In the genomic region with DNA sequence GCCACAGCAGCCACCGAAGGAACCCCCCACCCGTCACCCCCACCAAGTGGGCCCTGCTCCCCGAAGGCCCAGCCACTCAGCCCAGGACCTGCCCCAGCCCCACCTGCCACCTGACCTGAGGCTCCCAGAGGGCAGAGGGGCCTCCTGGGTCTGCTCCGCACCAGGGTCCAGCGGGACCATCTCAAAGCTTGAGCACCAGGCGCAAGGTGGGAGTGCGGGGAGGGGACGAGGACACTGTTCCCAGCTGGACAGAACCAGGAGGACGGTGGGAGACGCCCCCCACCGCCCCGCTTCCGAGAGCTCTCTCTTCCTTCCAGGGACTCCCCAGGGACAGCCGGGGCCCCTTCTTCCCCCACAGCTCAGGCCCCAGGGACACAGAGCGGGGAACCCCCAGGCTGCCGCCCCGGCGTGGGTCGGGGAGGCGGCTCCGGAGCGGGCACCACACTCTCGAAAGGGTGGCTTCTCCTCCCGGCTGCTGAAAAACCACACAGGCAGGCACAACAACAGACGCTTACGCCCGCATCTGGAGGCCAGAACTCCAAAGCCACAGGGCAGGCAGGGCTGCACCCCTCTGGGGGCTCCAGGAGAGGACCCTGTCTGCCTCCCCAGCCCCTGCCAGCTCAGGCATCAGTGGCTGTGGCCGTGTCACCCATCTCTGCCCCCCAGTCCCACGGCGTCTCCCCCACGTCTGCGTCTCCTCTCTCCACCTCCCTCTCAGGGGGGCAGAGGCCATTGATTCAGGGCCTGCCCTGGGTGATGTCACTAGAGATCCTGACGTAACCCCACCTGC, we compare ENCODE assay signal across 11 cellular contexts. TPM values are rescaled to one million over a fixed set of nuclear protein-coding genes. Genes with fewer than 3 reads are reported as not detected.
A peak's percentile ranks its signal among the peaks of the same experiment; 100 is the strongest.
DNase-seq lines count a peak whose midpoint lies in the region; ATAC-seq, FAIRE-seq and TF ChIP-seq lines count a peak whose summit lies in the region.
"Had no signal": no experiment of that assay in that cellular context is flagged by ENCODE, and none has a peak within 500 bp of the region (broad histone marks: within the 10 kb centered on the region; RNA-seq: fewer than 3 reads in every experiment).

No MANE protein-coding gene starts in this region.

- TF ChIP-seq CTCF in GM06990 (IDR thresholded peaks at IDR 0.05; ENCODE audit: insufficient read depth, low read length, poor library complexity, severe bottlenecking) (no peak), astrocyte (IDR thresholded peaks at IDR 0.05; ENCODE audit: insufficient read depth, low read depth, low read length) (no peak), esophagus muscularis mucosa (IDR thresholded peaks at IDR 0.05) (no peak)

- H3K36me3 ChIP-seq in GM06990 (ENCODE audit: control insufficient read depth, insufficient read depth, low read length), result no peaks in the 10 kb centered on the region
- no peaks in the 10 kb centered on the region for H3K36me3 ChIP-seq in Karpas-422 (ENCODE audit: insufficient read depth, low read length)
- no peaks in the 10 kb centered on the region for H3K36me3 ChIP-seq in astrocyte (ENCODE audit: insufficient read depth, low read length)
- H3K36me3 ChIP-seq in esophagus muscularis mucosa, result no peaks in the 10 kb centered on the region

- H3K4me2 ChIP-seq in Karpas-422 (ENCODE audit: low read depth, low read length, poor library complexity, severe bottlenecking) (peak overlapping the region; percentile 19), astrocyte (ENCODE audit: low read length) (no peak overlapping the region)

- H4K20me1 ChIP-seq in Karpas-422 (ENCODE audit: insufficient read depth, low read depth, low read length), result no peaks in the 10 kb centered on the region
- H4K20me1 ChIP-seq in astrocyte (ENCODE audit: insufficient read depth, low read length), result no peaks in the 10 kb centered on the region

- H3K27ac ChIP-seq in Karpas-422 (ENCODE audit: low read length) (no peak overlapping the region), astrocyte (ENCODE audit: low read depth, low read length) (no peak overlapping the region), esophagus muscularis mucosa (replicated peaks in 1 of 4) (no peak overlapping the region)

- H3K27me3 Mint-ChIP-seq in astrocyte (ENCODE audit: low read depth, unreplicated experiment), result peaks cover 29% of the 10 kb centered on the region
- H3K27me3 Mint-ChIP-seq in naive thymus-derived CD8-positive, alpha-beta T cell, result peaks cover 0 to 6% (median under 1%) of the 10 kb centered on the region in 5 donors

- peaks cover 14% of the 10 kb centered on the region for H3K4me1 ChIP-seq in Karpas-422 (ENCODE audit: low read length)
- no peaks in the 10 kb centered on the region for H3K4me1 ChIP-seq in astrocyte (ENCODE audit: insufficient read depth, low read length)
- H3K4me1 ChIP-seq in esophagus muscularis mucosa, result peaks cover 0 to 11% (median 10%) of the 10 kb centered on the region in 4 donors

- H3K4me3 ChIP-seq in GM06990 (replicated peaks; ENCODE audit: low read depth, low read length) (peak overlapping the region; percentile 22), Karpas-422 (ENCODE audit: low read length) (no peak overlapping the region), astrocyte (ENCODE audit: insufficient read depth, low read depth, low read length) (no peak overlapping the region), esophagus muscularis mucosa (no peak overlapping the region)

- no peaks in the 10 kb centered on the region; the same call in 1 of the 2 replicates for H3K27me3 ChIP-seq in GM06990 (replicated peaks; ENCODE audit: control insufficient read depth, insufficient read depth, low read length)
- H3K27me3 ChIP-seq in Karpas-422 (ENCODE audit: low read length), result no peaks in the 10 kb centered on the region
- H3K27me3 ChIP-seq in astrocyte (ENCODE audit: insufficient read depth, low read length), result peaks cover 29% of the 10 kb centered on the region
- peaks cover 0 to 98% (median 41%) of the 10 kb centered on the region in 4 donors for H3K27me3 ChIP-seq in esophagus muscularis mucosa

- DNase-seq in GM06990 (ENCODE audit: extremely low read depth, insufficient read length) (peak; percentile 63), Karpas-422 (no peak), astrocyte (ENCODE audit: low read depth) (no peak), esophagus muscularis mucosa (ENCODE audit: extremely low spot score) (no peak), AG20443 (ENCODE audit: low spot score) (no peak), NCI-H2107 (lab: John Stamatoyannopoulos, UW) (no peak)
- peak; percentile 5 to 75 (median 52) for DNase-seq in naive thymus-derived CD8-positive, alpha-beta T cell
- DNase-seq: NCI-H2171 treated with DMSO at 0.1 percent for 48 hours had no signal

- no peaks in the 10 kb centered on the region for H3K9me2 ChIP-seq in Karpas-422 (replicated peaks; ENCODE audit: insufficient read depth, low read length)

- peak overlapping the region; percentile 62 for H3K27ac Mint-ChIP-seq in astrocyte (ENCODE audit: unreplicated experiment)
- H3K27ac Mint-ChIP-seq in naive thymus-derived CD8-positive, alpha-beta T cell, result peak overlapping the region in 8 of 10 donors; percentile 56 to 97 (median 74)

- 87% methylated on average over 14 of the region's 33 CpGs for WGBS in esophagus muscularis mucosa

- TF ChIP-seq EP300 in esophagus muscularis mucosa (IDR thresholded peaks at IDR 0.05), result no peak

- peaks cover 4% of the 10 kb centered on the region for H3K4me1 Mint-ChIP-seq in astrocyte (ENCODE audit: low read depth, unreplicated experiment)
- peaks cover 7 to 33% (median 18%) of the 10 kb centered on the region in 4 donors for H3K4me1 Mint-ChIP-seq in naive thymus-derived CD8-positive, alpha-beta T cell

- POLR2A ChIA-PET in naive thymus-derived CD8-positive, alpha-beta T cell (lab: Charles Lee), result interaction anchor here (1.3 to 2.4 kb wide), 2 partner anchors 10 to 13 kb away, joined by 5 to 11 read pairs; no protein-coding TSS in a partner anchor

- no peaks in the 10 kb centered on the region for H3K36me3 Mint-ChIP-seq in astrocyte (ENCODE audit: low read depth, unreplicated experiment)
- H3K36me3 Mint-ChIP-seq in naive thymus-derived CD8-positive, alpha-beta T cell, result no peaks in the 10 kb centered on the region

- H3K79me2 ChIP-seq in Karpas-422 (ENCODE audit: low read length) (no peaks in the 10 kb centered on the region), astrocyte (ENCODE audit: insufficient read depth, low read length) (no peaks in the 10 kb centered on the region)

- no peak for TF ChIP-seq POLR2A in esophagus muscularis mucosa (IDR thresholded peaks at IDR 0.05; ENCODE audit: low read depth)

- ATAC-seq in naive thymus-derived CD8-positive, alpha-beta T cell, result peak; percentile 69 to 72
- no peak for ATAC-seq in GM18498 (IDR thresholded peaks at IDR 0.05; ENCODE audit: unreplicated experiment)

- H3K4me3 Mint-ChIP-seq in astrocyte (ENCODE audit: unreplicated experiment), result no peak overlapping the region
- H3K4me3 Mint-ChIP-seq in naive thymus-derived CD8-positive, alpha-beta T cell, result peak overlapping the region; percentile 12 to 81 (median 62)

- H2AFZ ChIP-seq in Karpas-422 (ENCODE audit: low read length) (no peak overlapping the region), astrocyte (ENCODE audit: low read depth, low read length) (no peak overlapping the region)

- H3K9me3 Mint-ChIP-seq in astrocyte (ENCODE audit: unreplicated experiment), result no peaks in the 10 kb centered on the region
- no peaks in the 10 kb centered on the region for H3K9me3 Mint-ChIP-seq in naive thymus-derived CD8-positive, alpha-beta T cell

- intact Hi-C loops in esophagus muscularis mucosa (cut with DNase I), result no loop called here

- H3K9ac ChIP-seq in Karpas-422 (ENCODE audit: low read length) (peak overlapping the region; percentile 24; the same call in 1 of the 2 replicates), astrocyte (ENCODE audit: low read length) (no peak overlapping the region)

- FAIRE-seq in astrocyte (lab: Jason Lieb, UNC), result no peak
- FAIRE-seq: bronchial epithelial cell had no signal

- H3K9me3 ChIP-seq in Karpas-422 (ENCODE audit: low read length) (no peaks in the 10 kb centered on the region), astrocyte (ENCODE audit: insufficient read depth, low read depth, low read length) (no peaks in the 10 kb centered on the region), esophagus muscularis mucosa (no peaks in the 10 kb centered on the region)

RNA-seq across cellular contexts. Expression of gene TTLL10, which starts 1.9 kb away (rescaled TPM):
- 0.18 TPM in 1 of 2 replicates, not detected in the other for total RNA-seq in Karpas-422 (2014; rRNA removed; shearing (Covaris generic); ENCODE audit: low replicate concordance)
- not detected in 2 replicates for total RNA-seq in astrocyte
- total RNA-seq in naive thymus-derived CD8-positive, alpha-beta T cell, result not detected
- polyA plus RNA-seq in naive thymus-derived CD8-positive, alpha-beta T cell, result not detected
- total RNA-seq in esophagus muscularis mucosa, result under 1 TPM in 1 of 4 donors, not detected in 3; 0.17 TPM
- total RNA-seq: bronchial epithelial cell, kidney epithelial cell had no signal

RNA-seq across cellular contexts. Expression of gene TNFRSF18, which starts 34.6 kb away (rescaled TPM):
- total RNA-seq in Karpas-422 (2014; rRNA removed; shearing (Covaris generic); ENCODE audit: low replicate concordance), result 0.30 and 0.90 TPM in 2 replicates
- total RNA-seq in astrocyte (0.65 and 0.66 TPM in 2 replicates), esophagus muscularis mucosa (under 1 TPM in 2 of 4 donors, not detected in 2; 0.29 to 0.66 TPM)
- 1 to 10 TPM; 1.5 to 1.6 TPM for total RNA-seq in naive thymus-derived CD8-positive, alpha-beta T cell
- 1 to 10 TPM in 1 of 3 donors, not detected in 2; 2.3 TPM for polyA plus RNA-seq in naive thymus-derived CD8-positive, alpha-beta T cell
- total RNA-seq: bronchial epithelial cell had no signal

RNA-seq across cellular contexts. Expression of gene TNFRSF4, which starts 42.2 kb away (rescaled TPM):
- not detected in 2 replicates for total RNA-seq in Karpas-422 (2014; rRNA removed; shearing (Covaris generic); ENCODE audit: low replicate concordance)
- total RNA-seq in astrocyte (0.34 and 0.41 TPM in 2 replicates), esophagus muscularis mucosa (1 to 10 TPM in 2 of 4 donors, under 1 TPM in 2; 0.50 to 2.1 (median 0.93) TPM)
- under 1 TPM; 0.44 to 0.73 TPM for total RNA-seq in naive thymus-derived CD8-positive, alpha-beta T cell
- polyA plus RNA-seq in naive thymus-derived CD8-positive, alpha-beta T cell, result under 1 TPM; 0.30 to 0.62 (median 0.30) TPM
- total RNA-seq: bronchial epithelial cell had no signal

RNA-seq across cellular contexts. Expression of gene C1orf159, which starts 55.9 kb away (rescaled TPM):
- 10.2 and 10.4 TPM in 2 replicates for total RNA-seq in Karpas-422 (2014; rRNA removed; shearing (Covaris generic); ENCODE audit: low replicate concordance)
- total RNA-seq in astrocyte (10.6 and 13.9 TPM in 2 replicates), esophagus muscularis mucosa (10 to 100 TPM in 1 of 4 donors, 1 to 10 TPM in 3; 4.2 to 11.9 (median 8.5) TPM)
- total RNA-seq in naive thymus-derived CD8-positive, alpha-beta T cell, result 10 to 100 TPM; 24.9 to 26.5 TPM
- polyA plus RNA-seq in naive thymus-derived CD8-positive, alpha-beta T cell, result 10 to 100 TPM in 1 of 3 donors, 1 to 10 TPM in 2; 3.2 to 10.7 (median 6.2) TPM

Comparison
In these comparisons a context has a peak if more than half of its experiments do, and no peak if none do; other contexts are left out.
1. DNase-seq: peak in GM06990 (single experiment) and naive thymus-derived CD8-positive, alpha-beta T cell (10 of 10); none in Karpas-422 (single experiment), astrocyte (single experiment), esophagus muscularis mucosa (single experiment), AG20443 (single experiment) and NCI-H2107 (single experiment).